Comparison of ENCODE assay signal across 1 cellular context in genomic region chr20:9185511-9185910, GRCh38.
TF ChIP-seq lines count a peak whose summit lies in the region.

No MANE protein-coding gene starts in this region.

TF ChIP-seq in WTC11, 78 proteins besides CTCF, POLR2A, EP300 and RAD21 (continued from another document):
- no peak for TF ChIP-seq STAT6 (CRISPR knock-in tag; conservative IDR thresholded peaks at IDR 0.05; ENCODE audit: low read depth)
